1 cellular context compared by ENCODE assay signal in genomic region chr7:23193650-23194227, GRCh38. TPM values are rescaled to one million over a fixed set of nuclear protein-coding genes. Genes with fewer than 3 reads are reported as not detected.
"Had no signal": no experiment of that assay in that cellular context is flagged by ENCODE, and none has a peak within 500 bp of the region (broad histone marks: within the 10 kb centered on the region; RNA-seq: fewer than 3 reads in every experiment).

No MANE protein-coding gene starts in this region.

RNA-seq across cellular contexts. Expression of gene GPNMB, which starts 52.8 kb away (rescaled TPM):
- polyA plus RNA-seq: IgD-negative memory B cell had no signal
